8 cellular contexts compared by ENCODE assay signal in genomic region chr15:52256366-52256765, GRCh38. TPM values are rescaled to one million over a fixed set of nuclear protein-coding genes. Genes with fewer than 3 reads are reported as not detected.
A peak's percentile ranks its signal among the peaks of the same experiment; 100 is the strongest.
DNase-seq lines count a peak whose midpoint lies in the region; ATAC-seq and TF ChIP-seq lines count a peak whose summit lies in the region.

No MANE protein-coding gene starts in this region.

- no peak for TF ChIP-seq POLR2A in thyroid gland (IDR thresholded peaks at IDR 0.05)

- CTCF ChIA-PET in GM10248 (lab: Yijun Ruan, JAX) = interaction anchor here (0.7 to 10.9 kb wide), 47 partner anchors 8 to 491 kb away, joined by 3 to 204 read pairs (median 4); partner anchors contain the start of genes ATOSA and MYO5A

- H3K4me3 Mint-ChIP-seq in osteocyte (ENCODE audit: unreplicated experiment) = peak overlapping the region; percentile 61

- TF ChIP-seq CTCF in GM10248 (IDR thresholded peaks at IDR 0.05; ENCODE audit: control extremely low read depth, extremely low read depth, low read depth, missing control alignments) (peak; percentile 77), foreskin fibroblast (IDR thresholded peaks at IDR 0.05; ENCODE audit: low read depth, low read length) (peak; percentile 60), osteocyte (IDR thresholded peaks at IDR 0.05) (peak; percentile 81), thyroid gland (IDR thresholded peaks at IDR 0.05) (peak; percentile 55 to 83 (median 69))

- TF ChIP-seq EP300 in Ishikawa (IDR thresholded peaks at IDR 0.05; ENCODE audit: borderline replicate concordance) = no peak

- H3K36me3 ChIP-seq in SJCRH30 (no peaks in the 10 kb centered on the region), thyroid gland (peaks cover 0 to 8% of the 10 kb centered on the region in 2 donors)

- TF ChIP-seq RAD21 in Ishikawa (IDR thresholded peaks at IDR 0.05; ENCODE audit: low read depth) = peak; percentile 89

- no peak overlapping the region for H3K27ac ChIP-seq in SJCRH30
- peak overlapping the region in 2 of 3 donors; percentile 67 to 74 for H3K27ac ChIP-seq in thyroid gland

- POLR2A ChIA-PET in GM10248 (lab: Yijun Ruan, JAX) = interaction anchor here (0.7 kb wide), 1 partner anchor 26 kb away, joined by 5 read pairs; no protein-coding TSS in a partner anchor

- no peaks in the 10 kb centered on the region for H3K36me3 Mint-ChIP-seq in osteocyte (ENCODE audit: unreplicated experiment)

- DNase-seq in GM10248 (ENCODE audit: extremely low spot score) = peak; percentile 78
- DNase-seq in SJCRH30 = peak; percentile 57 to 85
- peak; percentile 88 for DNase-seq in activated effector memory CD4-positive, alpha-beta T cell treated with anti-CD3 and anti-CD28 coated beads, Interleukin-2, amount 50 U/mL, for 16 hours
- peak; percentile 79 to 93 for DNase-seq in foreskin fibroblast
- no peak for DNase-seq in osteocyte (ENCODE audit: extremely low spot score, unreplicated experiment)
- peak; percentile 75 to 78 for DNase-seq in thyroid gland

- intact Hi-C loops in thyroid gland (cut with DNase I) = loop anchor here (2.0 to 10.0 kb wide), 2 partner anchors 68 to 480 kb away; no protein-coding TSS in a partner anchor

- H3K27me3 Mint-ChIP-seq in osteocyte (ENCODE audit: unreplicated experiment) = no peaks in the 10 kb centered on the region

- no peaks in the 10 kb centered on the region for H3K9me3 Mint-ChIP-seq in osteocyte (ENCODE audit: unreplicated experiment)

- H3K4me3 ChIP-seq in SJCRH30 (peak overlapping the region; percentile 18), foreskin fibroblast (ENCODE audit: low read depth in 1 of 2, low read length in 2 of 2) (no peak overlapping the region), thyroid gland (replicated peaks in 1 of 3) (no peak overlapping the region)

- 5 to 7% methylated on average over 10 of the region's 10 CpGs for WGBS in thyroid gland, 2 donors

- H3K4me1 ChIP-seq in SJCRH30 = peaks cover 21% of the 10 kb centered on the region
- H3K4me1 ChIP-seq in thyroid gland = peaks cover 11 to 28% of the 10 kb centered on the region in 2 donors

- peaks cover 60% of the 10 kb centered on the region for H3K4me1 Mint-ChIP-seq in osteocyte (ENCODE audit: unreplicated experiment)

- H3K27me3 ChIP-seq in SJCRH30 (no peaks in the 10 kb centered on the region), thyroid gland (no peaks in the 10 kb centered on the region)

- H3K9me3 ChIP-seq in SJCRH30 (replicated peaks) (no peaks in the 10 kb centered on the region), thyroid gland (no peaks in the 10 kb centered on the region)

- ATAC-seq in GM21381 (IDR thresholded peaks at IDR 0.05; ENCODE audit: unreplicated experiment) = no peak

- H3K27ac Mint-ChIP-seq in osteocyte (ENCODE audit: unreplicated experiment) = no peak overlapping the region

TF ChIP-seq in Ishikawa, 13 proteins besides CTCF, POLR2A, EP300 and RAD21:
- TF ChIP-seq YY1 (IDR thresholded peaks at IDR 0.05; ENCODE audit: low read depth) = no peak
- 0 out of 2 replicates have a peak, but pooled peaks have one; percentile 24 for TF ChIP-seq TEAD4 (IDR thresholded peaks at IDR 0.05)

RNA-seq across cellular contexts. Expression of gene MYO5C, which starts 39.2 kb away (rescaled TPM):
- total RNA-seq in SJCRH30 (2014; rRNA removed; shearing (Covaris generic)) = 2.9 and 3.5 TPM in 2 replicates
- total RNA-seq in osteocyte (2.7 and 4.0 TPM in 2 replicates), thyroid gland (100 to 1,000 TPM in 2 of 4 donors, 10 to 100 TPM in 2; 84.0 to 130 (median 101) TPM)

Comparison
In these comparisons a context has a peak if more than half of its experiments do, and no peak if none do; other contexts are left out.
1. RNA of gene MYO5C, which starts 39.2 kb away (total RNA-seq): 84.0 to 130 TPM in thyroid gland; 2.7 to 4.0 TPM in osteocyte and 2.9 to 3.5 TPM in SJCRH30; every median in the first group is over 10 times any median in the second.
2. Peak in every context shown above with its lines, with median percentiles within 50 percentile points of each other: CTCF ChIP-seq.